ENCODE assay signal across 8 cellular contexts in the genomic region with DNA sequence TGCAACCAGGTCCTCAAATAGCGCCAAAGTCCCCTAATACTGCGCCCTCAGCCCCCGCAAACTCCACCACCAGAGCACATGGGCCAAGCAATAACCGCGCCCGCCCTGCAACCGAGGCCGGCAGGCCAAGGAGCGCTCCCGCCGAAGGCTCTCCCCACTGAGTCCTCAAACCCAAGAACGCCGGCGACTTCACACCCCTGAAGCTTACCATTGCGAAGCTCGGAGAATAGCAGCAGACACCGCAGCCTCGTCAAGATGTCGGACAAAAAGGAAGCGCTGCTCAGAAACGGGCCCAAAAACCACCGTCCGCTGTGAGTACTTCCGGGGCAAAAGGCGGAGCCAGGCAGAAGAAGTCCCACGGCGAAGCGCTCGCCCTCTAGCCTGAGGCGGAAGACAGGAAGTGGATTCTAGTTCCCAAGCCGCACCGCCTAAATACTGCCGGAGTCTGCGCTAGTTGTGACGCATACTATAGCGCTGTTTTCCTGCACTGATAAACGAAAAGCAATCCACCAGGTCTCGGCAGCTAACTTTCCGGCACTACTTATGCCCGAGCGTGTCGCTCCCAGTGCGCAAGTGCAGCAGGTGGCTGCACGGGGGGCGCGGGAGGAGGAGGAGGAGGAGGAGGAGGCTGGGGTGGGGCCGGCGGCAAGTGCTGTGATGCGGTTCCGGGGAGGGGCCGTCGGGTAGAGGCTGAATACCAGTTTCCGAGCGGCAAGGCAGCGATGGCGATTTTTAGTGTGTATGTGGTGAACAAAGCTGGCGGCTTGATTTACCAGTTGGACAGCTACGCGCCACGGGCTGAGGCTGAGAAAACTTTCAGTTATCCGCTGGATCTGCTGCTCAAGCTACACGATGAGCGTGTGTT. TPM values are rescaled to one million over a fixed set of nuclear protein-coding genes. Genes with fewer than 3 reads are reported as not detected.
A peak's percentile ranks its signal among the peaks of the same experiment; 100 is the strongest.
DNase-seq lines count a peak whose midpoint lies in the region; ATAC-seq, FAIRE-seq and TF ChIP-seq lines count a peak whose summit lies in the region.

A gene (minus strand): TSS at position 270 of the 865 bp plus-strand sequence. CDS start 59 bp downstream, at position 211.
A gene with protein sequence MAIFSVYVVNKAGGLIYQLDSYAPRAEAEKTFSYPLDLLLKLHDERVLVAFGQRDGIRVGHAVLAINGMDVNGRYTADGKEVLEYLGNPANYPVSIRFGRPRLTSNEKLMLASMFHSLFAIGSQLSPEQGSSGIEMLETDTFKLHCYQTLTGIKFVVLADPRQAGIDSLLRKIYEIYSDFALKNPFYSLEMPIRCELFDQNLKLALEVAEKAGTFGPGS (plus strand): TSS at position 693 of the 865 bp plus-strand sequence. CDS start 30 bp downstream, at position 723.

- no peak for TF ChIP-seq CTCF in 22Rv1 (IDR thresholded peaks at IDR 0.05)
- TF ChIP-seq CTCF in body of pancreas (IDR thresholded peaks at IDR 0.05): no peak
- peak in 1 of 4 experiments; percentile 3 for TF ChIP-seq CTCF in sigmoid colon (IDR thresholded peaks at IDR 0.05)

- FAIRE-seq in TTC549 (lab: Jason Lieb, UNC): peak; percentile 52

- H3K4me1 ChIP-seq in body of pancreas (peaks cover 60% of the 10 kb centered on the region), sigmoid colon (peaks cover 0 to 48% (median 44%) of the 10 kb centered on the region in 4 donors)

- H3K27me3 ChIP-seq in body of pancreas (no peaks in the 10 kb centered on the region), sigmoid colon (no peaks in the 10 kb centered on the region)

- H3K4me3 ChIP-seq in body of pancreas (peak within 1 kb of the TSS; percentile 88 to 90), sigmoid colon (peak within 1 kb of the TSS; percentile 84 to 96 (median 90))

- H3K36me3 ChIP-seq in body of pancreas (replicated peaks in 1 of 2; ENCODE audit: insufficient read depth in 1 of 2, low read depth in 2 of 2) (peaks cover 0 to 3% of the 10 kb centered on the region in 2 donors), sigmoid colon (peaks cover 20 to 69% (median 40%) of the 10 kb centered on the region in 4 donors)

- peak; percentile 33 to 83 (median 80) for TF ChIP-seq POLR2A in body of pancreas (IDR thresholded peaks at IDR 0.05)
- TF ChIP-seq POLR2A in sigmoid colon (IDR thresholded peaks at IDR 0.05): peak; percentile 73 to 80

- H3K9me3 ChIP-seq in body of pancreas (no peaks in the 10 kb centered on the region), sigmoid colon (no peaks in the 10 kb centered on the region)

- peak within 1 kb of the TSS; percentile 96 for H3K27ac ChIP-seq in 22Rv1
- peak within 1 kb of the TSS; percentile 83 to 96 (median 92) for H3K27ac ChIP-seq in body of pancreas
- peak within 1 kb of the TSS; percentile 96 to 98 (median 97) for H3K27ac ChIP-seq in sigmoid colon

- DNase-seq in NCI-H2107 treated with DMSO at 0.1 percent for 48 hours (lab: John Stamatoyannopoulos, UW; ENCODE audit: unreplicated experiment) (peak; percentile 96), body of pancreas (peak; percentile 94 to 97 (median 95)), iPS DF 4.7 (ENCODE audit: extremely low read depth, low spot score) (peak; percentile 87), sigmoid colon (peak; percentile 98)

- 0% methylated on average over 18 to 63 of the region's 63 CpGs for WGBS in body of pancreas, 2 donors
- WGBS in sigmoid colon, 2 donors: 0% methylated on average over 63 of the region's 63 CpGs

- no peak for TF ChIP-seq EP300 in sigmoid colon (IDR thresholded peaks at IDR 0.05)

- ATAC-seq in GM18520 (IDR thresholded peaks at IDR 0.05; ENCODE audit: unreplicated experiment): peak; percentile 81
- ATAC-seq in HG03064 (IDR thresholded peaks at IDR 0.05; ENCODE audit: low read depth, unreplicated experiment): peak; percentile 81
- ATAC-seq in body of pancreas: peak; percentile 92

- intact Hi-C loops in body of pancreas (cut with DNase I) (no loop called here), sigmoid colon (cut with DNase I) (loop anchor here (5.0 kb wide), 1 partner anchor 79 kb away; a partner anchor contains a TSS)

RNA-seq across cellular contexts. Expression of the first gene that starts in this region (rescaled TPM):
- total RNA-seq in body of pancreas (1,000 to 10,000 TPM in 1 of 2 donors, 100 to 1,000 TPM in 1; 824 to 1,261 TPM), sigmoid colon (1,000 to 10,000 TPM; 1,350 to 3,369 (median 2,098) TPM)
- 1,000 to 10,000 TPM; 2,091 to 3,409 (median 2,533) TPM for polyA plus RNA-seq in sigmoid colon

RNA-seq across cellular contexts. Expression of the second gene that starts in this region (rescaled TPM):
- 10 to 100 TPM; 26.2 to 39.9 TPM for total RNA-seq in body of pancreas
- 10 to 100 TPM; 32.4 to 60.3 (median 47.5) TPM for total RNA-seq in sigmoid colon
- 10 to 100 TPM; 49.9 to 90.9 (median 74.5) TPM for polyA plus RNA-seq in sigmoid colon

Comparison
In these comparisons a context has a peak if more than half of its experiments do, and no peak if none do; other contexts are left out.
1. Peak in every context shown above with its lines: DNase-seq, ATAC-seq, H3K4me3 ChIP-seq and H3K27ac ChIP-seq.